In genomic region chr20:62356143-62356947, GRCh38 we compare ENCODE assay signal across 7 cellular contexts. TPM values are rescaled to one million over a fixed set of nuclear protein-coding genes. Genes with fewer than 3 reads are reported as not detected.
DNase-seq lines count a peak whose midpoint lies in the region; FAIRE-seq and TF ChIP-seq lines count a peak whose summit lies in the region.

No MANE protein-coding gene starts in this region.

- intact Hi-C loops in PC-9 (cut with micrococcal nuclease; ENCODE audit: unreplicated experiment), result loop anchor here (5.0 kb wide), 2 partner anchors 214 to 266 kb away; partner anchors contain the start of genes PSMA7 and SS18L1
- intact Hi-C loops in endothelial cell of umbilical vein (cut with micrococcal nuclease), result loop anchor here (5.0 kb wide), 1 partner anchor 34 kb away; no protein-coding TSS in a partner anchor

- peak; percentile 54 for FAIRE-seq in endothelial cell of umbilical vein (lab: Jason Lieb, UNC)

- H3K27ac ChIP-seq in PC-9 (peak overlapping the region; percentile 86), endothelial cell of umbilical vein (ENCODE audit: insufficient read depth, low read depth, low read length) (peak overlapping the region; percentile 89), tibial nerve (peak overlapping the region; percentile 83 to 96 (median 86)), smooth muscle cell (ENCODE audit: low read depth) (no peak overlapping the region)

- H3K4me1 ChIP-seq in PC-9 (replicated peaks; ENCODE audit: insufficient read depth) (peaks cover 92% of the 10 kb centered on the region), endothelial cell of umbilical vein (ENCODE audit: control insufficient read depth, extremely low read depth, insufficient read depth, low read length) (peaks cover 50% of the 10 kb centered on the region), tibial nerve (peaks cover 0 to 87% (median 67%) of the 10 kb centered on the region in 4 donors), smooth muscle cell (ENCODE audit: low read depth) (peaks cover 25% of the 10 kb centered on the region)

- peak overlapping the region; percentile 91 for H3K4me2 ChIP-seq in PC-9
- peak overlapping the region; percentile 28 for H3K4me2 ChIP-seq in endothelial cell of umbilical vein (ENCODE audit: insufficient read depth, low read length)
- no peak overlapping the region for H3K4me2 ChIP-seq in smooth muscle cell

- no peaks in the 10 kb centered on the region for H3K9me3 ChIP-seq in PC-9 (ENCODE audit: insufficient read depth, low read depth)
- H3K9me3 ChIP-seq in endothelial cell of umbilical vein (replicated peaks; ENCODE audit: control insufficient read depth, insufficient read depth, low read length), result no peaks in the 10 kb centered on the region
- H3K9me3 ChIP-seq in tibial nerve, result no peaks in the 10 kb centered on the region
- no peaks in the 10 kb centered on the region for H3K9me3 ChIP-seq in smooth muscle cell (replicated peaks; ENCODE audit: low read depth)

- H3K27me3 ChIP-seq in PC-9 (ENCODE audit: insufficient read depth, low read depth), result no peaks in the 10 kb centered on the region
- no peaks in the 10 kb centered on the region for H3K27me3 ChIP-seq in endothelial cell of umbilical vein (ENCODE audit: control insufficient read depth in 2 of 2, insufficient read depth in 2 of 2, low read length in 2 of 2)
- no peaks in the 10 kb centered on the region for H3K27me3 ChIP-seq in tibial nerve
- H3K27me3 ChIP-seq in smooth muscle cell (ENCODE audit: low read depth), result no peaks in the 10 kb centered on the region

- TF ChIP-seq EP300 in tibial nerve (IDR thresholded peaks at IDR 0.05), result peak in 1 of 2 donors; percentile 35

- TF ChIP-seq CTCF in PC-9 (conservative IDR thresholded peaks at IDR 0.05) (no peak), endothelial cell of umbilical vein (IDR thresholded peaks at IDR 0.05; ENCODE audit: extremely low read depth in 1 of 2, insufficient read depth in 1 of 2, low read depth in 1 of 2, low read length in 2 of 2) (no peak), tibial nerve (IDR thresholded peaks at IDR 0.05) (no peak), smooth muscle cell (IDR thresholded peaks at IDR 0.05; ENCODE audit: borderline replicate concordance, insufficient read depth, poor library complexity, severe bottlenecking) (no peak)

- DNase-seq in PC-9 (no peak), endothelial cell of umbilical vein (ENCODE audit: low read depth, low spot score) (peak; percentile 13), myocyte (ENCODE audit: low read depth) (peak; percentile 92), tibial nerve (ENCODE audit: low spot score in 2 of 2) (no peak), smooth muscle cell (lab: John Stamatoyannopoulos, UW; ENCODE audit: unreplicated experiment) (no peak), NCI-H510A (lab: John Stamatoyannopoulos, UW) (no peak), OCI-M2 (lab: John Stamatoyannopoulos, UW; ENCODE audit: unreplicated experiment) (no peak)

- H3F3A ChIP-seq in PC-9 (ENCODE audit: insufficient read depth, low read depth) (peaks cover 71% of the 10 kb centered on the region), smooth muscle cell (ENCODE audit: low read depth) (no peaks in the 10 kb centered on the region)

- H4K20me1 ChIP-seq in PC-9 (ENCODE audit: insufficient read depth) (peaks cover 22% of the 10 kb centered on the region; the same call in 1 of the 2 replicates), endothelial cell of umbilical vein (replicated peaks; ENCODE audit: control insufficient read depth, extremely low read depth, insufficient read depth, low read length) (no peaks in the 10 kb centered on the region), smooth muscle cell (ENCODE audit: low read depth) (peaks cover 26% of the 10 kb centered on the region)

- H3K9ac ChIP-seq in endothelial cell of umbilical vein (replicated peaks; ENCODE audit: extremely low read depth, insufficient read depth, low read length), result peak overlapping the region; percentile 20
- no peak overlapping the region for H3K9ac ChIP-seq in smooth muscle cell (ENCODE audit: low read depth)

- WGBS in tibial nerve, 2 donors, result 26 to 28% methylated on average over 33 of the region's 34 CpGs
- WGBS in smooth muscle cell (ENCODE audit: low lambda C conversion rate), result 76% methylated on average over 34 of the region's 34 CpGs

- BruUV-seq in PC-9 (replicated peaks; lab: Mats Ljungman, UMichigan) (no TSS peak), endothelial cell of umbilical vein (replicated peaks; lab: Mats Ljungman, UMichigan) (no TSS peak)

- no peaks in the 10 kb centered on the region for H3K9me1 ChIP-seq in endothelial cell of umbilical vein (replicated peaks; ENCODE audit: control insufficient read depth, extremely low read depth, insufficient read depth, low read length)

- H3K36me3 ChIP-seq in PC-9 (ENCODE audit: low read depth) (peaks cover 6% of the 10 kb centered on the region; the same call in 1 of the 2 replicates), endothelial cell of umbilical vein (ENCODE audit: control insufficient read depth in 2 of 2, extremely low read depth in 1 of 2, insufficient read depth in 2 of 2, low read length in 2 of 2) (peaks cover 0 to 2% of the 10 kb centered on the region in 2 experiments), tibial nerve (peaks cover 0 to 6% (median 0%) of the 10 kb centered on the region in 3 donors), smooth muscle cell (ENCODE audit: low read depth) (no peaks in the 10 kb centered on the region)

- CTCF ChIA-PET in PC-9 (lab: Charles Lee), result no interaction called here
- CTCF ChIA-PET in endothelial cell of umbilical vein (lab: Charles Lee), result interaction anchor here (0.9 to 5.0 kb wide), 4 partner anchors 8 to 26 kb away, joined by 3 to 50 read pairs (median 18); partner anchors contain the start of gene LAMA5

- H3K4me3 ChIP-seq in PC-9 (peak overlapping the region; percentile 55; the same call in 1 of the 2 replicates), endothelial cell of umbilical vein (replicated peaks in 1 of 3; ENCODE audit: insufficient read depth in 1 of 3, low read depth in 1 of 3, low read length in 3 of 3) (no peak overlapping the region), tibial nerve (peak overlapping the region in 2 of 4 donors; percentile 5 to 20), smooth muscle cell (no peak overlapping the region)

- H3K79me2 ChIP-seq in PC-9 (ENCODE audit: low read depth), result peaks cover 85% of the 10 kb centered on the region
- H3K79me2 ChIP-seq in endothelial cell of umbilical vein (ENCODE audit: control insufficient read depth, insufficient read depth, low read length), result peaks cover 60% of the 10 kb centered on the region
- H3K79me2 ChIP-seq in smooth muscle cell (ENCODE audit: low read depth), result peaks cover 17% of the 10 kb centered on the region

- POLR2A ChIA-PET in PC-9 (lab: Charles Lee; ENCODE audit: unreplicated experiment) (interaction anchor here (0.6 kb wide), 2 partner anchors 18 to 22 kb away, joined by 3 read pairs; no protein-coding TSS in a partner anchor), endothelial cell of umbilical vein (lab: Charles Lee) (no interaction called here)

- no peaks in the 10 kb centered on the region for H3K9me2 ChIP-seq in PC-9 (ENCODE audit: insufficient read depth)

- TF ChIP-seq POLR2A in endothelial cell of umbilical vein (IDR thresholded peaks at IDR 0.05; ENCODE audit: low read depth, low read length) (no peak), tibial nerve (IDR thresholded peaks at IDR 0.05) (no peak)

- no peak overlapping the region for H2AFZ ChIP-seq in PC-9
- no peak overlapping the region for H2AFZ ChIP-seq in endothelial cell of umbilical vein (ENCODE audit: low read depth, low read length)
- no peak overlapping the region for H2AFZ ChIP-seq in smooth muscle cell (ENCODE audit: low read depth)

- dilution Hi-C loops in endothelial cell of umbilical vein (cut with MboI; ENCODE audit: extremely low pct_ligation_motif_present, low sequenced_read_pairs), result no loop called here

RNA-seq across cellular contexts. Expression of gene LAMA5, which starts 10.8 kb away (rescaled TPM):
- total RNA-seq in PC-9 (2021), result 700 and 744 TPM in 2 replicates
- 138 and 145 TPM in 2 replicates for total RNA-seq in endothelial cell of umbilical vein
- polyA plus RNA-seq in endothelial cell of umbilical vein, result 24.0 and 27.2 TPM in 2 replicates
- polyA plus RNA-seq in endothelial cell of umbilical vein (2011; cell fraction: cytosol; rRNA removed), result 11.0 and 16.9 TPM in 2 replicates
- 154 and 169 TPM in 2 replicates for polyA plus RNA-seq in endothelial cell of umbilical vein (2011; cell fraction: nucleus; rRNA removed)
- polyA plus RNA-seq in endothelial cell of umbilical vein (2012), result 61.7 and 63.1 TPM in 2 replicates
- polyA minus RNA-seq in endothelial cell of umbilical vein, result 18.0 and 30.4 TPM in 2 replicates
- 51.0 TPM for polyA minus RNA-seq in endothelial cell of umbilical vein (2011; cell fraction: cytosol; rRNA and poly(A)+ RNA removed)
- polyA minus RNA-seq in endothelial cell of umbilical vein (2011; cell fraction: nucleus; rRNA and poly(A)+ RNA removed), result 57.6 and 115 TPM in 2 replicates
- total RNA-seq in myocyte, result 90.5 and 173 TPM in 2 replicates
- 82.7 TPM for polyA plus RNA-seq in myocyte (2012)
- 100 to 1,000 TPM in 3 of 4 donors, 10 to 100 TPM in 1; 95.2 to 230 (median 139) TPM for total RNA-seq in tibial nerve
- total RNA-seq in smooth muscle cell, result 27.5 and 30.0 TPM in 2 replicates
- 27.6 and 132 TPM in 2 replicates for polyA plus RNA-seq in smooth muscle cell

RNA-seq across cellular contexts. Expression of gene RPS21, which starts 30.6 kb away (rescaled TPM):
- 2,188 and 2,275 TPM in 2 replicates for total RNA-seq in PC-9 (2021)
- total RNA-seq in endothelial cell of umbilical vein, result 1,627 and 1,644 TPM in 2 replicates
- polyA plus RNA-seq in endothelial cell of umbilical vein, result 6,186 and 7,710 TPM in 2 replicates
- 7,058 and 7,187 TPM in 2 replicates for polyA plus RNA-seq in endothelial cell of umbilical vein (2011; cell fraction: cytosol; rRNA removed)
- 1,710 and 1,727 TPM in 2 replicates for polyA plus RNA-seq in endothelial cell of umbilical vein (2011; cell fraction: nucleus; rRNA removed)
- polyA plus RNA-seq in endothelial cell of umbilical vein (2012), result 3,439 and 5,474 TPM in 2 replicates
- 1,355 and 1,842 TPM in 2 replicates for polyA minus RNA-seq in endothelial cell of umbilical vein
- 1,457 TPM for polyA minus RNA-seq in endothelial cell of umbilical vein (2011; cell fraction: cytosol; rRNA and poly(A)+ RNA removed)
- polyA minus RNA-seq in endothelial cell of umbilical vein (2011; cell fraction: nucleus; rRNA and poly(A)+ RNA removed), result 192 and 301 TPM in 2 replicates
- total RNA-seq in myocyte, result 610 and 2,016 TPM in 2 replicates
- 2,121 TPM for polyA plus RNA-seq in myocyte (2012)
- total RNA-seq in tibial nerve, result 1,000 to 10,000 TPM; 1,371 to 3,195 (median 1,826) TPM
- 2,536 and 4,082 TPM in 2 replicates for total RNA-seq in smooth muscle cell
- polyA plus RNA-seq in smooth muscle cell, result 438 and 495 TPM in 2 replicates

RNA-seq across cellular contexts. Expression of gene CABLES2, which starts 50.7 kb away (rescaled TPM):
- total RNA-seq in PC-9 (2021) (11.2 and 14.1 TPM in 2 replicates), endothelial cell of umbilical vein (9.9 TPM in 2 replicates), myocyte (3.8 and 4.4 TPM in 2 replicates), tibial nerve (1 to 10 TPM; 1.1 to 9.9 (median 6.2) TPM), smooth muscle cell (5.2 and 7.6 TPM in 2 replicates)
- polyA plus RNA-seq in endothelial cell of umbilical vein (7.4 and 7.8 TPM in 2 replicates), smooth muscle cell (7.4 and 13.7 TPM in 2 replicates)
- 7.5 and 7.8 TPM in 2 replicates for polyA plus RNA-seq in endothelial cell of umbilical vein (2011; cell fraction: cytosol; rRNA removed)
- 9.0 and 9.8 TPM in 2 replicates for polyA plus RNA-seq in endothelial cell of umbilical vein (2011; cell fraction: nucleus; rRNA removed)
- polyA plus RNA-seq in endothelial cell of umbilical vein (2012), result 6.9 and 7.1 TPM in 2 replicates
- polyA minus RNA-seq in endothelial cell of umbilical vein, result 6.4 and 7.2 TPM in 2 replicates
- 6.6 TPM for polyA minus RNA-seq in endothelial cell of umbilical vein (2011; cell fraction: cytosol; rRNA and poly(A)+ RNA removed)
- 4.0 and 4.8 TPM in 2 replicates for polyA minus RNA-seq in endothelial cell of umbilical vein (2011; cell fraction: nucleus; rRNA and poly(A)+ RNA removed)
- 4.1 TPM for polyA plus RNA-seq in myocyte (2012)

RNA-seq across cellular contexts. Expression of gene ADRM1, which starts 53.5 kb away (rescaled TPM):
- total RNA-seq in PC-9 (2021) (172 and 173 TPM in 2 replicates), endothelial cell of umbilical vein (144 and 154 TPM in 2 replicates), myocyte (144 and 156 TPM in 2 replicates), tibial nerve (100 to 1,000 TPM; 111 to 132 (median 129) TPM), smooth muscle cell (68.7 and 101 TPM in 2 replicates)
- polyA plus RNA-seq in endothelial cell of umbilical vein (179 and 249 TPM in 2 replicates), smooth muscle cell (121 and 126 TPM in 2 replicates)
- 131 and 170 TPM in 2 replicates for polyA plus RNA-seq in endothelial cell of umbilical vein (2011; cell fraction: cytosol; rRNA removed)
- polyA plus RNA-seq in endothelial cell of umbilical vein (2011; cell fraction: nucleus; rRNA removed), result 99.1 and 109 TPM in 2 replicates
- 146 and 147 TPM in 2 replicates for polyA plus RNA-seq in endothelial cell of umbilical vein (2012)
- polyA minus RNA-seq in endothelial cell of umbilical vein, result 65.1 and 70.5 TPM in 2 replicates
- 104 TPM for polyA minus RNA-seq in endothelial cell of umbilical vein (2011; cell fraction: cytosol; rRNA and poly(A)+ RNA removed)
- 29.3 and 53.9 TPM in 2 replicates for polyA minus RNA-seq in endothelial cell of umbilical vein (2011; cell fraction: nucleus; rRNA and poly(A)+ RNA removed)
- 152 TPM for polyA plus RNA-seq in myocyte (2012)

Comparison
In these comparisons a context has a peak if more than half of its experiments do, and no peak if none do; other contexts are left out.
1. DNase-seq: peak in endothelial cell of umbilical vein (single experiment) and myocyte (single experiment); none in PC-9 (0 of 2), tibial nerve (0 of 2), smooth muscle cell (single experiment), NCI-H510A (single experiment) and OCI-M2 (single experiment).